2 cellular contexts compared by ENCODE assay signal in the genomic region with DNA sequence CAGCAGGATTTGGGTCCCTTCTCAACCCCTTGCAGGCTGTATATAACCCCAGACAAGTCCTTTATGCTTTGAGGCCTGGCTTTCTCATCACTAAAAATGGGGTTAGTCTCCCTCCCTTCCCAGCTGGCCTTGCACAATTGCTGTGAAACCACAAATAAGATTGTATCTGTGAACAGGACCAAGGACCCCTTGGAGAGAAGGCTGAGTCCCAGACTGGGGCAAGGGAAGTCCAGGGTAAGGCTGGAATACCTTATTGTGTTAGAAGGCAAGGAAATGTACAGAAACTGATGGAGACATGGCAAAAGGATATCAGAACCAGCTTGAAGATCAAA.
TF ChIP-seq lines count a peak whose summit lies in the region.

No MANE protein-coding gene starts in this region.

TF ChIP-seq in A549, 52 proteins besides CTCF, POLR2A, EP300 and RAD21 (continued from another document):
- TF ChIP-seq, protein P1, sequence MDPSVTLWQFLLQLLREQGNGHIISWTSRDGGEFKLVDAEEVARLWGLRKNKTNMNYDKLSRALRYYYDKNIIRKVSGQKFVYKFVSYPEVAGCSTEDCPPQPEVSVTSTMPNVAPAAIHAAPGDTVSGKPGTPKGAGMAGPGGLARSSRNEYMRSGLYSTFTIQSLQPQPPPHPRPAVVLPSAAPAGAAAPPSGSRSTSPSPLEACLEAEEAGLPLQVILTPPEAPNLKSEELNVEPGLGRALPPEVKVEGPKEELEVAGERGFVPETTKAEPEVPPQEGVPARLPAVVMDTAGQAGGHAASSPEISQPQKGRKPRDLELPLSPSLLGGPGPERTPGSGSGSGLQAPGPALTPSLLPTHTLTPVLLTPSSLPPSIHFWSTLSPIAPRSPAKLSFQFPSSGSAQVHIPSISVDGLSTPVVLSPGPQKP (IDR thresholded peaks at IDR 0.05; ENCODE audit: low read depth, low read length): no peak
- TF ChIP-seq SREBF2 (IDR thresholded peaks at IDR 0.05) (no peak), RFX5 (IDR thresholded peaks at IDR 0.05) (no peak), ZNF302 (CRISPR knock-in tag; IDR thresholded peaks at IDR 0.05) (no peak), GATA3 (IDR thresholded peaks at IDR 0.05; ENCODE audit: borderline replicate concordance) (no peak), MAFK (IDR thresholded peaks at IDR 0.05; ENCODE audit: partially characterized antibody) (no peak), CEBPB (IDR thresholded peaks at IDR 0.05) (no peak)
- TF ChIP-seq, protein P2, sequence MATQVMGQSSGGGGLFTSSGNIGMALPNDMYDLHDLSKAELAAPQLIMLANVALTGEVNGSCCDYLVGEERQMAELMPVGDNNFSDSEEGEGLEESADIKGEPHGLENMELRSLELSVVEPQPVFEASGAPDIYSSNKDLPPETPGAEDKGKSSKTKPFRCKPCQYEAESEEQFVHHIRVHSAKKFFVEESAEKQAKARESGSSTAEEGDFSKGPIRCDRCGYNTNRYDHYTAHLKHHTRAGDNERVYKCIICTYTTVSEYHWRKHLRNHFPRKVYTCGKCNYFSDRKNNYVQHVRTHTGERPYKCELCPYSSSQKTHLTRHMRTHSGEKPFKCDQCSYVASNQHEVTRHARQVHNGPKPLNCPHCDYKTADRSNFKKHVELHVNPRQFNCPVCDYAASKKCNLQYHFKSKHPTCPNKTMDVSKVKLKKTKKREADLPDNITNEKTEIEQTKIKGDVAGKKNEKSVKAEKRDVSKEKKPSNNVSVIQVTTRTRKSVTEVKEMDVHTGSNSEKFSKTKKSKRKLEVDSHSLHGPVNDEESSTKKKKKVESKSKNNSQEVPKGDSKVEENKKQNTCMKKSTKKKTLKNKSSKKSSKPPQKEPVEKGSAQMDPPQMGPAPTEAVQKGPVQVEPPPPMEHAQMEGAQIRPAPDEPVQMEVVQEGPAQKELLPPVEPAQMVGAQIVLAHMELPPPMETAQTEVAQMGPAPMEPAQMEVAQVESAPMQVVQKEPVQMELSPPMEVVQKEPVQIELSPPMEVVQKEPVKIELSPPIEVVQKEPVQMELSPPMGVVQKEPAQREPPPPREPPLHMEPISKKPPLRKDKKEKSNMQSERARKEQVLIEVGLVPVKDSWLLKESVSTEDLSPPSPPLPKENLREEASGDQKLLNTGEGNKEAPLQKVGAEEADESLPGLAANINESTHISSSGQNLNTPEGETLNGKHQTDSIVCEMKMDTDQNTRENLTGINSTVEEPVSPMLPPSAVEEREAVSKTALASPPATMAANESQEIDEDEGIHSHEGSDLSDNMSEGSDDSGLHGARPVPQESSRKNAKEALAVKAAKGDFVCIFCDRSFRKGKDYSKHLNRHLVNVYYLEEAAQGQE (IDR thresholded peaks at IDR 0.05): no peak

TF ChIP-seq in HCT116, 20 proteins besides CTCF, POLR2A, EP300 and RAD21 (continued from another document):
- TF ChIP-seq, protein P2 (IDR thresholded peaks at IDR 0.05; ENCODE audit: low read depth): no peak
